In the genomic region with DNA sequence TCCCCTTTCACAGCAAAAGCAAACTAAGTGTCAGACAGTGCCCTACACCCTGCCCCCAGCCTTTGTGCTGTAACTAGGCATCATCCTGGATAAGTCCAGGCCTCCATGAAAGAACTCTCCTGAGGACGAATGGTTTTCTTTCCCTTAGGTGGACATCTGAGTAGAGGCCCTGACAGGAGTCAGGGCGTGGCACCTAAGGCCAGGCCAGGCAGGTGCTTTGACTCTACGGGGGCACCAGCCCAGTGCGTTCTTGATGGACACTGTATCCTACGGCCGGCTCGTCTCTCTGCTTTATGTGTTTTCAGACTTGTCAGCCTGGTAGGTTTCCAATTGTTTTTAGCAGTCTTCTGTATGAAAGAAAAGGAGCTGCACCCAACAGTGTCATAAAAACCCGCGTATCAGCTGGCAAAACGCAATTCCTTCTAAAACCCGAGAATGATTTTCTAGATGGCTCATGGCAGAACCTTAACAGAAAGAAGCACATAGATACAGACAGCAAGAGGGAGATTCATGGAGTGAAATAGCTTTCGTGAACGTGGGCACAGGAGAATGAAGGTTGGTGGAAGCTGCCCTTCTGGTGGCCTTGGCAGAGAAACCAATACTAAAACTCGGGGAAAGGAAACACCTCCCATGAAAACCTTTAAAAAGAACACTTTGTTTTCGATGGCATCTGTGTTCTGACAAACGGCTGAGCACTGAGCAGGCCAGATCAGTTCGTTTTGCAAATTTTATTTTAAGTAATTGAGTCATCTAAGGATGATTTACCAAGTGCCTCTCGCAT, we compare ENCODE assay signal across 18 cellular contexts. TPM values are rescaled to one million over a fixed set of nuclear protein-coding genes. Genes with fewer than 3 reads are reported as not detected.
"Had no signal": no experiment of that assay in that cellular context is flagged by ENCODE, and none has a peak within 500 bp of the region (broad histone marks: within the 10 kb centered on the region; RNA-seq: fewer than 3 reads in every experiment).

No MANE protein-coding gene starts in this region.

- H3K4me3 ChIP-seq: esophagus squamous epithelium, lower lobe of right lung, mucosa of descending colon, suprapubic skin had no signal

- H3K4me1 ChIP-seq: esophagus squamous epithelium, lower lobe of right lung, suprapubic skin had no signal

- H3K27ac Mint-ChIP-seq: activated CD4-positive, alpha-beta memory T cell treated with anti-CD3 and anti-CD28 coated beads, Interleukin-2, amount 10 ng/mL, durations not matched to agents 7 days and 5 days; activated naive CD4-positive, alpha-beta T cell treated with anti-CD3 and anti-CD28 coated beads, Interleukin-2, amount 50 U/mL, for 24 hours; naive thymus-derived CD4-positive, alpha-beta T cell; T-helper 17 cell had no signal

- DNase-seq: activated CD4-positive, alpha-beta memory T cell treated with anti-CD3 and anti-CD28 coated beads, Interleukin-2, amount 10 ng/mL, durations not matched to agents 7 days and 5 days; activated CD8-positive, alpha-beta memory T cell treated with anti-CD3 and anti-CD28 coated beads, Interleukin-2, amount 50 U/mL, for 4 hours; activated effector memory CD4-positive, alpha-beta T cell treated with anti-CD3 and anti-CD28 coated beads, Interleukin-2, amount 50 U/mL, for 16 hours; activated T-cell treated with anti-CD3 and anti-CD28 coated beads, Interleukin-2, amount 50 U/mL, for 48 hours; esophagus squamous epithelium; left colon; lower lobe of right lung; mucosa of descending colon; naive thymus-derived CD4-positive, alpha-beta T cell; retina; stimulated activated CD4-positive, alpha-beta T cell treated with anti-CD3 and anti-CD28 coated beads, Interleukin-15, amount 100 ng/mL, for 24 hours; stimulated activated CD4-positive, alpha-beta T cell treated with anti-CD3 and anti-CD28 coated beads, Interleukin-4, amount 100 ng/mL, for 1 hour; stimulated activated naive CD4-positive, alpha-beta T cell treated with Interleukin-2 at 50 U/mL for 16 hours; T-helper 17 cell; WERI-Rb-1 had no signal

- H3K4me3 Mint-ChIP-seq: activated CD4-positive, alpha-beta memory T cell treated with anti-CD3 and anti-CD28 coated beads, Interleukin-2, amount 10 ng/mL, durations not matched to agents 7 days and 5 days; activated naive CD4-positive, alpha-beta T cell treated with anti-CD3 and anti-CD28 coated beads, Interleukin-2, amount 50 U/mL, for 24 hours; naive thymus-derived CD4-positive, alpha-beta T cell; T-helper 17 cell had no signal

- H3K9me3 Mint-ChIP-seq: activated CD4-positive, alpha-beta memory T cell treated with anti-CD3 and anti-CD28 coated beads, Interleukin-2, amount 10 ng/mL, durations not matched to agents 7 days and 5 days; activated naive CD4-positive, alpha-beta T cell treated with anti-CD3 and anti-CD28 coated beads, Interleukin-2, amount 50 U/mL, for 24 hours had no signal

- H3K9me3 ChIP-seq: esophagus squamous epithelium, lower lobe of right lung, mucosa of descending colon, suprapubic skin had no signal

- H3K4me1 Mint-ChIP-seq: activated CD4-positive, alpha-beta memory T cell treated with anti-CD3 and anti-CD28 coated beads, Interleukin-2, amount 10 ng/mL, durations not matched to agents 7 days and 5 days; activated naive CD4-positive, alpha-beta T cell treated with anti-CD3 and anti-CD28 coated beads, Interleukin-2, amount 50 U/mL, for 24 hours; T-helper 17 cell had no signal

- H3K36me3 Mint-ChIP-seq: activated naive CD4-positive, alpha-beta T cell treated with anti-CD3 and anti-CD28 coated beads, Interleukin-2, amount 50 U/mL, for 24 hours; naive thymus-derived CD4-positive, alpha-beta T cell had no signal

- H3K36me3 ChIP-seq: esophagus squamous epithelium, lower lobe of right lung, suprapubic skin, WERI-Rb-1 had no signal

- H3K27ac ChIP-seq: esophagus squamous epithelium, lower lobe of right lung, suprapubic skin, WERI-Rb-1 had no signal

- ATAC-seq: left colon; mucosa of descending colon; naive thymus-derived CD4-positive, alpha-beta T cell; T-helper 17 cell had no signal

RNA-seq across cellular contexts. Expression of a gene that starts 51.7 kb away (rescaled TPM):
- total RNA-seq: activated CD4-positive, alpha-beta memory T cell treated with anti-CD3 and anti-CD28 coated beads, Interleukin-2, amount 10 ng/mL, durations not matched to agents 7 days and 5 days; endothelial cell of umbilical vein; T-helper 17 cell had no signal
- polyA plus RNA-seq: endothelial cell of umbilical vein had no signal
